19 cellular contexts compared by ENCODE assay signal in genomic region chr11:15975742-15976141, GRCh38.
DNase-seq lines count a peak whose midpoint lies in the region; ATAC-seq and TF ChIP-seq lines count a peak whose summit lies in the region.
"Had no signal": no experiment of that assay in that cellular context is flagged by ENCODE, and none has a peak within 500 bp of the region (broad histone marks: within the 10 kb centered on the region; RNA-seq: fewer than 3 reads in every experiment).

No MANE protein-coding gene starts in this region.

- TF ChIP-seq CTCF in left ventricle myocardium inferior (IDR thresholded peaks at IDR 0.05; ENCODE audit: borderline replicate concordance) (no peak), chondrocyte (IDR thresholded peaks at IDR 0.05) (no peak), osteoblast (IDR thresholded peaks at IDR 0.05; ENCODE audit: extremely low read depth, low read depth, low read length) (no peak), esophagus squamous epithelium (IDR thresholded peaks at IDR 0.05) (no peak)

- H3K9me3 Mint-ChIP-seq in chondrocyte (ENCODE audit: low read depth), result no peaks in the 10 kb centered on the region
- H3K9me3 Mint-ChIP-seq: CD14-positive monocyte; CD4-positive, alpha-beta memory T cell; HFFc6 had no signal

- H3K79me2 ChIP-seq in osteoblast (ENCODE audit: insufficient read depth, low read length), result no peaks in the 10 kb centered on the region

- H3K9me3 ChIP-seq in right cardiac atrium (ENCODE audit: control insufficient read depth, low read length) (no peaks in the 10 kb centered on the region), left ventricle myocardium inferior (replicated peaks) (no peaks in the 10 kb centered on the region), osteoblast (ENCODE audit: low read depth, low read length) (no peaks in the 10 kb centered on the region), esophagus squamous epithelium (no peaks in the 10 kb centered on the region)
- H3K9me3 ChIP-seq: A549, BLaER1 had no signal

- peak overlapping the region; percentile 13 for H3K27ac Mint-ChIP-seq in chondrocyte (ENCODE audit: unreplicated experiment)
- H3K27ac Mint-ChIP-seq: CD14-positive monocyte; CD4-positive, alpha-beta memory T cell; HFFc6 had no signal

- no peak overlapping the region for H3K4me3 ChIP-seq in right cardiac atrium (ENCODE audit: low read length)
- H3K4me3 ChIP-seq in left ventricle myocardium inferior, result no peak overlapping the region
- H3K4me3 ChIP-seq in osteoblast (ENCODE audit: insufficient read depth, low read length), result no peak overlapping the region
- H3K4me3 ChIP-seq in esophagus squamous epithelium, result no peak overlapping the region
- H3K4me3 ChIP-seq: A549, BLaER1 had no signal

- no peak for DNase-seq in right cardiac atrium
- DNase-seq in left ventricle myocardium inferior, result no peak
- no peak for DNase-seq in chondrocyte (ENCODE audit: low spot score)
- no peak for DNase-seq in osteoblast (ENCODE audit: insufficient read length, low spot score, missing footprints)
- DNase-seq in AG20443 (ENCODE audit: low spot score), result no peak
- no peak for DNase-seq in esophagus squamous epithelium (lab: John Stamatoyannopoulos, UW)
- DNase-seq in NCI-H446 (lab: John Stamatoyannopoulos, UW), result no peak
- DNase-seq: Calu3; CD4-positive, alpha-beta memory T cell; DMS79 treated with DMSO at 0.1 percent for 48 hours; GF-D8; GOT3; H7; HFFc6 had no signal

- H3K36me3 ChIP-seq in left ventricle myocardium inferior (no peaks in the 10 kb centered on the region), osteoblast (ENCODE audit: insufficient read depth, low read length) (no peaks in the 10 kb centered on the region), esophagus squamous epithelium (no peaks in the 10 kb centered on the region)
- H3K36me3 ChIP-seq: BLaER1 had no signal

- no peaks in the 10 kb centered on the region for H3K27me3 Mint-ChIP-seq in chondrocyte (ENCODE audit: low read depth)
- H3K27me3 Mint-ChIP-seq: CD4-positive, alpha-beta memory T cell had no signal

- H3K4me1 ChIP-seq in right cardiac atrium (ENCODE audit: control insufficient read depth, insufficient read depth, low read length), result peaks cover 4% of the 10 kb centered on the region
- peaks cover 10% of the 10 kb centered on the region for H3K4me1 ChIP-seq in left ventricle myocardium inferior
- H3K4me1 ChIP-seq in osteoblast (ENCODE audit: insufficient read depth, low read length), result peaks cover 16% of the 10 kb centered on the region
- peaks cover 0 to 3% (median under 1%) of the 10 kb centered on the region in 3 donors for H3K4me1 ChIP-seq in esophagus squamous epithelium
- H3K4me1 ChIP-seq: A549, BLaER1 had no signal

- intact Hi-C loops in right cardiac atrium (cut with DNase I) (no loop called here), left ventricle myocardium inferior (cut with micrococcal nuclease) (no loop called here), esophagus squamous epithelium (cut with DNase I) (no loop called here)

- H3K36me3 Mint-ChIP-seq in chondrocyte (ENCODE audit: low read depth), result peaks cover 4% of the 10 kb centered on the region
- H3K36me3 Mint-ChIP-seq: CD14-positive monocyte; CD4-positive, alpha-beta memory T cell had no signal

- H4K20me1 ChIP-seq in osteoblast (ENCODE audit: insufficient read depth, low read length), result no peaks in the 10 kb centered on the region
- H4K20me1 ChIP-seq: BLaER1 had no signal

- H3K27me3 ChIP-seq in right cardiac atrium (ENCODE audit: control insufficient read depth, insufficient read depth) (no peaks in the 10 kb centered on the region), left ventricle myocardium inferior (ENCODE audit: low read depth) (no peaks in the 10 kb centered on the region), osteoblast (ENCODE audit: insufficient read depth, low read length) (no peaks in the 10 kb centered on the region), esophagus squamous epithelium (no peaks in the 10 kb centered on the region)
- H3K27me3 ChIP-seq: BLaER1 had no signal

- 86% methylated on average over 2 of the region's 2 CpGs for WGBS in right cardiac atrium
- WGBS in esophagus squamous epithelium, 2 donors, result 68 to 81% methylated on average over 2 of the region's 2 CpGs

- H3K4me3 Mint-ChIP-seq in chondrocyte (ENCODE audit: unreplicated experiment), result no peak overlapping the region
- H3K4me3 Mint-ChIP-seq: CD14-positive monocyte; CD4-positive, alpha-beta memory T cell; HFFc6 had no signal

- no peak for TF ChIP-seq POLR2A in esophagus squamous epithelium (IDR thresholded peaks at IDR 0.05)

- H3K4me2 ChIP-seq in osteoblast (ENCODE audit: insufficient read depth, low read length), result peak overlapping the region; percentile 7
- H3K4me2 ChIP-seq: A549, BLaER1 had no signal

- peak overlapping the region; percentile 35 for H3K27ac ChIP-seq in right cardiac atrium (ENCODE audit: low read length)
- no peak overlapping the region for H3K27ac ChIP-seq in left ventricle myocardium inferior (replicated peaks)
- no peak overlapping the region for H3K27ac ChIP-seq in osteoblast (ENCODE audit: low read depth, low read length)
- H3K27ac ChIP-seq in esophagus squamous epithelium, result no peak overlapping the region
- H3K27ac ChIP-seq: 22Rv1, A549, BLaER1 had no signal

- no peaks in the 10 kb centered on the region for H3K4me1 Mint-ChIP-seq in chondrocyte (ENCODE audit: low read depth)
- H3K4me1 Mint-ChIP-seq: CD14-positive monocyte; CD4-positive, alpha-beta memory T cell had no signal

- H2AFZ ChIP-seq in osteoblast (ENCODE audit: low read length), result no peak overlapping the region

- ATAC-seq in right cardiac atrium, result no peak
- ATAC-seq: A549, HCT116 had no signal
